Comparison of ENCODE assay signal across 1 cellular context in the genomic region with DNA sequence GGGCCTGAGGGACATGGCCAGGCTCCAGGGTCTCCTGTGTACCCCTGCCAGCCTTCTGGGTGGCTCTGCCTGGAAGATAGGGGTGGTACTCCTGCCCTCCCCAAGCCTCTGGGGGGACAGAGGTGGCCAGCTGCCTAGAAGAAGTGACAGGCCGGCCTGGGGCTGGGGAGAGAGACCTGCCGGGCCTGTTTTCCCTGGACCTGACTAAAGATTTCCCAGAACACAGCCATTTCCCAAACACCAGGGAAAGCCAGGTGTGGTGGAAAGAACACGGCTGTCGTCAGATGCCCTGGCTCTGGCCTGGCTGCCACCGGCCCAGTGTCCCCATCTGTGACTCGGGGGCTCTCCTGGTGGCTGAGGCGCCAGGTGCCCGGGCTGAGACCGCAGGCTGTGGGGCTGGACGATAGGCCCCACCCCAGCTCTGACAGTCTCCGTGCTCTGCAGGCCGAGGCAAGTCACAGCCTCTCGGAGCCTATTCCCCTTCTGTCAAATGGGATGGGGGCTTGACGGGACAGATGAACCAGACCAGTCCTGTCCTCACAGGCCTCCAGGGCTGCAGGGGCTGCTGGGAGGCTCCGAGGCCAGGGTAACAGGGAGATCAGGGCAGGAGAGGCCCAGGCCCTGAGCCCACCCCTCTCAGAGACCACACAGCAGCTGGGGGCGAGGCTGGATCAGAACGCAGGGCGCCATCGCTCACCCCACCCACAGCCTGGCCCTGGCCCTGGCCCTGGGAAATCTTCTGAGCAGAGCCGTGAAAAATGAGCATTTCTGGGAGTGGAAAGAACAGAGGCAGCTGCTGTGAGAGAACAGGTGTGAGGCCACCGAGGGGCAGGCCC.
TF ChIP-seq lines count a peak whose summit lies in the region.

No MANE protein-coding gene starts in this region.

TF ChIP-seq in HCT116, 20 proteins besides CTCF, POLR2A, EP300 and RAD21:
- TF ChIP-seq FOSL1 (IDR thresholded peaks at IDR 0.05; ENCODE audit: low read depth), result no peak
- no peak for TF ChIP-seq SP1 (IDR thresholded peaks at IDR 0.05; ENCODE audit: low read depth)
- TF ChIP-seq ZNF274 (IDR thresholded peaks at IDR 0.05; ENCODE audit: low read depth, low read length), result no peak
- TF ChIP-seq, protein P1, sequence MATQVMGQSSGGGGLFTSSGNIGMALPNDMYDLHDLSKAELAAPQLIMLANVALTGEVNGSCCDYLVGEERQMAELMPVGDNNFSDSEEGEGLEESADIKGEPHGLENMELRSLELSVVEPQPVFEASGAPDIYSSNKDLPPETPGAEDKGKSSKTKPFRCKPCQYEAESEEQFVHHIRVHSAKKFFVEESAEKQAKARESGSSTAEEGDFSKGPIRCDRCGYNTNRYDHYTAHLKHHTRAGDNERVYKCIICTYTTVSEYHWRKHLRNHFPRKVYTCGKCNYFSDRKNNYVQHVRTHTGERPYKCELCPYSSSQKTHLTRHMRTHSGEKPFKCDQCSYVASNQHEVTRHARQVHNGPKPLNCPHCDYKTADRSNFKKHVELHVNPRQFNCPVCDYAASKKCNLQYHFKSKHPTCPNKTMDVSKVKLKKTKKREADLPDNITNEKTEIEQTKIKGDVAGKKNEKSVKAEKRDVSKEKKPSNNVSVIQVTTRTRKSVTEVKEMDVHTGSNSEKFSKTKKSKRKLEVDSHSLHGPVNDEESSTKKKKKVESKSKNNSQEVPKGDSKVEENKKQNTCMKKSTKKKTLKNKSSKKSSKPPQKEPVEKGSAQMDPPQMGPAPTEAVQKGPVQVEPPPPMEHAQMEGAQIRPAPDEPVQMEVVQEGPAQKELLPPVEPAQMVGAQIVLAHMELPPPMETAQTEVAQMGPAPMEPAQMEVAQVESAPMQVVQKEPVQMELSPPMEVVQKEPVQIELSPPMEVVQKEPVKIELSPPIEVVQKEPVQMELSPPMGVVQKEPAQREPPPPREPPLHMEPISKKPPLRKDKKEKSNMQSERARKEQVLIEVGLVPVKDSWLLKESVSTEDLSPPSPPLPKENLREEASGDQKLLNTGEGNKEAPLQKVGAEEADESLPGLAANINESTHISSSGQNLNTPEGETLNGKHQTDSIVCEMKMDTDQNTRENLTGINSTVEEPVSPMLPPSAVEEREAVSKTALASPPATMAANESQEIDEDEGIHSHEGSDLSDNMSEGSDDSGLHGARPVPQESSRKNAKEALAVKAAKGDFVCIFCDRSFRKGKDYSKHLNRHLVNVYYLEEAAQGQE (IDR thresholded peaks at IDR 0.05; ENCODE audit: low read depth), result no peak
- TF ChIP-seq, protein P2, sequence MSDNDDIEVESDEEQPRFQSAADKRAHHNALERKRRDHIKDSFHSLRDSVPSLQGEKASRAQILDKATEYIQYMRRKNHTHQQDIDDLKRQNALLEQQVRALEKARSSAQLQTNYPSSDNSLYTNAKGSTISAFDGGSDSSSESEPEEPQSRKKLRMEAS (IDR thresholded peaks at IDR 0.05), result no peak
- no peak for TF ChIP-seq ZFX (IDR thresholded peaks at IDR 0.05)
- TF ChIP-seq, protein P3, sequence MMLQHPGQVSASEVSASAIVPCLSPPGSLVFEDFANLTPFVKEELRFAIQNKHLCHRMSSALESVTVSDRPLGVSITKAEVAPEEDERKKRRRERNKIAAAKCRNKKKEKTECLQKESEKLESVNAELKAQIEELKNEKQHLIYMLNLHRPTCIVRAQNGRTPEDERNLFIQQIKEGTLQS (IDR thresholded peaks at IDR 0.05), result no peak
- no peak for TF ChIP-seq TCF7L2 (IDR thresholded peaks at IDR 0.05; ENCODE audit: borderline replicate concordance, extremely low read depth, insufficient read depth, insufficient read length)
- no peak for TF ChIP-seq SRF (IDR thresholded peaks at IDR 0.05; ENCODE audit: low read depth)
- no peak for TF ChIP-seq ELF1 (IDR thresholded peaks at IDR 0.05; ENCODE audit: borderline replicate concordance, low read depth)
- no peak for TF ChIP-seq SIN3A (IDR thresholded peaks at IDR 0.05; ENCODE audit: low read depth)
- no peak for TF ChIP-seq CBX3 (IDR thresholded peaks at IDR 0.05; ENCODE audit: low read depth)
- no peak for TF ChIP-seq YY1 (IDR thresholded peaks at IDR 0.05; ENCODE audit: extremely low read depth, insufficient replicate concordance, low read depth, low read length)
- no peak for TF ChIP-seq POLR2AphosphoS5 (IDR thresholded peaks at IDR 0.05; ENCODE audit: low read depth, low read length)
- TF ChIP-seq EZH2 (IDR thresholded peaks at IDR 0.05), result no peak
